In genomic region chr1:2229032-2229920, GRCh38 we compare ENCODE assay signal across 1 cellular context.
TF ChIP-seq lines count a peak whose summit lies in the region.

No MANE protein-coding gene starts in this region.

TF ChIP-seq in H1, 55 proteins besides CTCF, POLR2A, EP300 and RAD21:
- no peak for TF ChIP-seq KDM5A (IDR thresholded peaks at IDR 0.05; ENCODE audit: low read length)
- TF ChIP-seq SP2 (IDR thresholded peaks at IDR 0.05; ENCODE audit: low read length) = no peak
- no peak for TF ChIP-seq MAFK (IDR thresholded peaks at IDR 0.05; ENCODE audit: low read depth, low read length)
- no peak for TF ChIP-seq SUZ12 (IDR thresholded peaks at IDR 0.05; ENCODE audit: low read length)
- TF ChIP-seq, protein P1, sequence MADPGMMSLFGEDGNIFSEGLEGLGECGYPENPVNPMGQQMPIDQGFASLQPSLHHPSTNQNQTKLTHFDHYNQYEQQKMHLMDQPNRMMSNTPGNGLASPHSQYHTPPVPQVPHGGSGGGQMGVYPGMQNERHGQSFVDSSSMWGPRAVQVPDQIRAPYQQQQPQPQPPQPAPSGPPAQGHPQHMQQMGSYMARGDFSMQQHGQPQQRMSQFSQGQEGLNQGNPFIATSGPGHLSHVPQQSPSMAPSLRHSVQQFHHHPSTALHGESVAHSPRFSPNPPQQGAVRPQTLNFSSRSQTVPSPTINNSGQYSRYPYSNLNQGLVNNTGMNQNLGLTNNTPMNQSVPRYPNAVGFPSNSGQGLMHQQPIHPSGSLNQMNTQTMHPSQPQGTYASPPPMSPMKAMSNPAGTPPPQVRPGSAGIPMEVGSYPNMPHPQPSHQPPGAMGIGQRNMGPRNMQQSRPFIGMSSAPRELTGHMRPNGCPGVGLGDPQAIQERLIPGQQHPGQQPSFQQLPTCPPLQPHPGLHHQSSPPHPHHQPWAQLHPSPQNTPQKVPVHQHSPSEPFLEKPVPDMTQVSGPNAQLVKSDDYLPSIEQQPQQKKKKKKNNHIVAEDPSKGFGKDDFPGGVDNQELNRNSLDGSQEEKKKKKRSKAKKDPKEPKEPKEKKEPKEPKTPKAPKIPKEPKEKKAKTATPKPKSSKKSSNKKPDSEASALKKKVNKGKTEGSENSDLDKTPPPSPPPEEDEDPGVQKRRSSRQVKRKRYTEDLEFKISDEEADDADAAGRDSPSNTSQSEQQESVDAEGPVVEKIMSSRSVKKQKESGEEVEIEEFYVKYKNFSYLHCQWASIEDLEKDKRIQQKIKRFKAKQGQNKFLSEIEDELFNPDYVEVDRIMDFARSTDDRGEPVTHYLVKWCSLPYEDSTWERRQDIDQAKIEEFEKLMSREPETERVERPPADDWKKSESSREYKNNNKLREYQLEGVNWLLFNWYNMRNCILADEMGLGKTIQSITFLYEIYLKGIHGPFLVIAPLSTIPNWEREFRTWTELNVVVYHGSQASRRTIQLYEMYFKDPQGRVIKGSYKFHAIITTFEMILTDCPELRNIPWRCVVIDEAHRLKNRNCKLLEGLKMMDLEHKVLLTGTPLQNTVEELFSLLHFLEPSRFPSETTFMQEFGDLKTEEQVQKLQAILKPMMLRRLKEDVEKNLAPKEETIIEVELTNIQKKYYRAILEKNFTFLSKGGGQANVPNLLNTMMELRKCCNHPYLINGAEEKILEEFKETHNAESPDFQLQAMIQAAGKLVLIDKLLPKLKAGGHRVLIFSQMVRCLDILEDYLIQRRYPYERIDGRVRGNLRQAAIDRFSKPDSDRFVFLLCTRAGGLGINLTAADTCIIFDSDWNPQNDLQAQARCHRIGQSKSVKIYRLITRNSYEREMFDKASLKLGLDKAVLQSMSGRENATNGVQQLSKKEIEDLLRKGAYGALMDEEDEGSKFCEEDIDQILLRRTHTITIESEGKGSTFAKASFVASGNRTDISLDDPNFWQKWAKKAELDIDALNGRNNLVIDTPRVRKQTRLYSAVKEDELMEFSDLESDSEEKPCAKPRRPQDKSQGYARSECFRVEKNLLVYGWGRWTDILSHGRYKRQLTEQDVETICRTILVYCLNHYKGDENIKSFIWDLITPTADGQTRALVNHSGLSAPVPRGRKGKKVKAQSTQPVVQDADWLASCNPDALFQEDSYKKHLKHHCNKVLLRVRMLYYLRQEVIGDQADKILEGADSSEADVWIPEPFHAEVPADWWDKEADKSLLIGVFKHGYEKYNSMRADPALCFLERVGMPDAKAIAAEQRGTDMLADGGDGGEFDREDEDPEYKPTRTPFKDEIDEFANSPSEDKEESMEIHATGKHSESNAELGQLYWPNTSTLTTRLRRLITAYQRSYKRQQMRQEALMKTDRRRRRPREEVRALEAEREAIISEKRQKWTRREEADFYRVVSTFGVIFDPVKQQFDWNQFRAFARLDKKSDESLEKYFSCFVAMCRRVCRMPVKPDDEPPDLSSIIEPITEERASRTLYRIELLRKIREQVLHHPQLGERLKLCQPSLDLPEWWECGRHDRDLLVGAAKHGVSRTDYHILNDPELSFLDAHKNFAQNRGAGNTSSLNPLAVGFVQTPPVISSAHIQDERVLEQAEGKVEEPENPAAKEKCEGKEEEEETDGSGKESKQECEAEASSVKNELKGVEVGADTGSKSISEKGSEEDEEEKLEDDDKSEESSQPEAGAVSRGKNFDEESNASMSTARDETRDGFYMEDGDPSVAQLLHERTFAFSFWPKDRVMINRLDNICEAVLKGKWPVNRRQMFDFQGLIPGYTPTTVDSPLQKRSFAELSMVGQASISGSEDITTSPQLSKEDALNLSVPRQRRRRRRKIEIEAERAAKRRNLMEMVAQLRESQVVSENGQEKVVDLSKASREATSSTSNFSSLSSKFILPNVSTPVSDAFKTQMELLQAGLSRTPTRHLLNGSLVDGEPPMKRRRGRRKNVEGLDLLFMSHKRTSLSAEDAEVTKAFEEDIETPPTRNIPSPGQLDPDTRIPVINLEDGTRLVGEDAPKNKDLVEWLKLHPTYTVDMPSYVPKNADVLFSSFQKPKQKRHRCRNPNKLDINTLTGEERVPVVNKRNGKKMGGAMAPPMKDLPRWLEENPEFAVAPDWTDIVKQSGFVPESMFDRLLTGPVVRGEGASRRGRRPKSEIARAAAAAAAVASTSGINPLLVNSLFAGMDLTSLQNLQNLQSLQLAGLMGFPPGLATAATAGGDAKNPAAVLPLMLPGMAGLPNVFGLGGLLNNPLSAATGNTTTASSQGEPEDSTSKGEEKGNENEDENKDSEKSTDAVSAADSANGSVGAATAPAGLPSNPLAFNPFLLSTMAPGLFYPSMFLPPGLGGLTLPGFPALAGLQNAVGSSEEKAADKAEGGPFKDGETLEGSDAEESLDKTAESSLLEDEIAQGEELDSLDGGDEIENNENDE (IDR thresholded peaks at IDR 0.05; ENCODE audit: insufficient replicate concordance, low read length) = no peak
- no peak for TF ChIP-seq TBP (IDR thresholded peaks at IDR 0.05; ENCODE audit: low read depth, low read length)
- TF ChIP-seq SIN3A (conservative IDR thresholded peaks at IDR 0.05 in 1 of 2, IDR thresholded peaks at IDR 0.05 in 1 of 2; ENCODE audit: low read depth in 1 of 2, low read length in 2 of 2) = peak in 1 of 2 experiments; percentile 75; a peak in 2 of 4 replicates
- TF ChIP-seq PHF8 (conservative IDR thresholded peaks at IDR 0.05; ENCODE audit: low read depth, low read length) = no peak
- no peak for TF ChIP-seq TAF7 (optimal IDR thresholded peaks at IDR 0.05; ENCODE audit: borderline replicate concordance, low read depth, low read length)
- TF ChIP-seq KDM1A (IDR thresholded peaks at IDR 0.05; ENCODE audit: borderline replicate concordance, low read length) = no peak
- no peak for TF ChIP-seq ZNF274 (IDR thresholded peaks at IDR 0.05; ENCODE audit: borderline replicate concordance, extremely low read depth, low read length)
- TF ChIP-seq BACH1 (IDR thresholded peaks at IDR 0.05; ENCODE audit: low read length) = no peak
- TF ChIP-seq NRF1 (IDR thresholded peaks at IDR 0.05; ENCODE audit: low read depth, low read length) = no peak
- TF ChIP-seq POLR2AphosphoS5 (IDR thresholded peaks at IDR 0.05; ENCODE audit: low read depth, low read length) = no peak
- TF ChIP-seq RXRA (IDR thresholded peaks at IDR 0.05; ENCODE audit: insufficient read depth, low read depth, low read length) = no peak
- TF ChIP-seq CBX8 (IDR thresholded peaks at IDR 0.05; ENCODE audit: borderline replicate concordance, low read depth, low read length) = no peak
- no peak for TF ChIP-seq FOSL1 (IDR thresholded peaks at IDR 0.05; ENCODE audit: insufficient read depth, low read depth, low read length)
- peak; percentile 42 for TF ChIP-seq E2F6 (IDR thresholded peaks at IDR 0.05)
- TF ChIP-seq SP4 (IDR thresholded peaks at IDR 0.05; ENCODE audit: low read length) = no peak
- TF ChIP-seq, protein P2, sequence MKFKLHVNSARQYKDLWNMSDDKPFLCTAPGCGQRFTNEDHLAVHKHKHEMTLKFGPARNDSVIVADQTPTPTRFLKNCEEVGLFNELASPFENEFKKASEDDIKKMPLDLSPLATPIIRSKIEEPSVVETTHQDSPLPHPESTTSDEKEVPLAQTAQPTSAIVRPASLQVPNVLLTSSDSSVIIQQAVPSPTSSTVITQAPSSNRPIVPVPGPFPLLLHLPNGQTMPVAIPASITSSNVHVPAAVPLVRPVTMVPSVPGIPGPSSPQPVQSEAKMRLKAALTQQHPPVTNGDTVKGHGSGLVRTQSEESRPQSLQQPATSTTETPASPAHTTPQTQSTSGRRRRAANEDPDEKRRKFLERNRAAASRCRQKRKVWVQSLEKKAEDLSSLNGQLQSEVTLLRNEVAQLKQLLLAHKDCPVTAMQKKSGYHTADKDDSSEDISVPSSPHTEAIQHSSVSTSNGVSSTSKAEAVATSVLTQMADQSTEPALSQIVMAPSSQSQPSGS (IDR thresholded peaks at IDR 0.05; ENCODE audit: low read length) = no peak
- TF ChIP-seq NANOG (IDR thresholded peaks at IDR 0.05; ENCODE audit: insufficient read depth, low read depth, low read length, poor library complexity, severe bottlenecking) = no peak
- TF ChIP-seq ASH2L (IDR thresholded peaks at IDR 0.05; ENCODE audit: low read length) = peak; percentile 17
- no peak for TF ChIP-seq BCL11A (IDR thresholded peaks at IDR 0.05; ENCODE audit: low read depth in 2 of 2, low read length in 2 of 2)
- no peak for TF ChIP-seq RFX5 (IDR thresholded peaks at IDR 0.05; ENCODE audit: borderline replicate concordance, low read depth, low read length)
- no peak for TF ChIP-seq TEAD4 (IDR thresholded peaks at IDR 0.05; ENCODE audit: low read depth, low read length)
- peak; percentile 72 for TF ChIP-seq MAX (IDR thresholded peaks at IDR 0.05)
- TF ChIP-seq RBBP5 (IDR thresholded peaks at IDR 0.05; ENCODE audit: borderline replicate concordance, low read depth, low read length) = no peak
- 0 out of 2 replicates have a peak, but pooled peaks have one; percentile 20 for TF ChIP-seq CREB1 (IDR thresholded peaks at IDR 0.05)
- TF ChIP-seq, protein P3, sequence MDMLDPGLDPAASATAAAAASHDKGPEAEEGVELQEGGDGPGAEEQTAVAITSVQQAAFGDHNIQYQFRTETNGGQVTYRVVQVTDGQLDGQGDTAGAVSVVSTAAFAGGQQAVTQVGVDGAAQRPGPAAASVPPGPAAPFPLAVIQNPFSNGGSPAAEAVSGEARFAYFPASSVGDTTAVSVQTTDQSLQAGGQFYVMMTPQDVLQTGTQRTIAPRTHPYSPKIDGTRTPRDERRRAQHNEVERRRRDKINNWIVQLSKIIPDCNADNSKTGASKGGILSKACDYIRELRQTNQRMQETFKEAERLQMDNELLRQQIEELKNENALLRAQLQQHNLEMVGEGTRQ (IDR thresholded peaks at IDR 0.05; ENCODE audit: low read length) = no peak
- TF ChIP-seq GTF2F1 (IDR thresholded peaks at IDR 0.05; ENCODE audit: borderline replicate concordance, low read depth, low read length) = no peak
- no peak for TF ChIP-seq CHD1 (IDR thresholded peaks at IDR 0.05; ENCODE audit: low read depth, low read length)
- TF ChIP-seq KDM4A (IDR thresholded peaks at IDR 0.05; ENCODE audit: low read depth, low read length, severe bottlenecking) = no peak
- no peak for TF ChIP-seq SIX5 (IDR thresholded peaks at IDR 0.05; ENCODE audit: low read depth, low read length)
- no peak for TF ChIP-seq POU5F1 (IDR thresholded peaks at IDR 0.05; ENCODE audit: low read depth, low read length)
- no peak for TF ChIP-seq SP1 (IDR thresholded peaks at IDR 0.05; ENCODE audit: low read depth, low read length)
- TF ChIP-seq HDAC2 (IDR thresholded peaks at IDR 0.05; ENCODE audit: borderline replicate concordance in 1 of 2, low read depth in 2 of 2, low read length in 2 of 2) = no peak; a peak in 1 of 4 replicates
- no peak for TF ChIP-seq SAP30 (IDR thresholded peaks at IDR 0.05; ENCODE audit: insufficient read depth, insufficient replicate concordance, low read length)
- TF ChIP-seq JUND (IDR thresholded peaks at IDR 0.05; ENCODE audit: low read length) = no peak
- TF ChIP-seq GABPA (IDR thresholded peaks at IDR 0.05; ENCODE audit: borderline replicate concordance, insufficient read depth, low read length) = peak; percentile 31; the same call in 1 of the 2 replicates
- TF ChIP-seq CEBPB (IDR thresholded peaks at IDR 0.05; ENCODE audit: low read depth, low read length) = no peak
- TF ChIP-seq, protein P4, sequence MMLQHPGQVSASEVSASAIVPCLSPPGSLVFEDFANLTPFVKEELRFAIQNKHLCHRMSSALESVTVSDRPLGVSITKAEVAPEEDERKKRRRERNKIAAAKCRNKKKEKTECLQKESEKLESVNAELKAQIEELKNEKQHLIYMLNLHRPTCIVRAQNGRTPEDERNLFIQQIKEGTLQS (IDR thresholded peaks at IDR 0.05; ENCODE audit: insufficient read depth, low read depth, low read length) = no peak
- no peak for TF ChIP-seq SRF (IDR thresholded peaks at IDR 0.05; ENCODE audit: low read depth, low read length)
- TF ChIP-seq CBX5 (IDR thresholded peaks at IDR 0.05; ENCODE audit: low read depth, low read length) = no peak
- no peak for TF ChIP-seq BRCA1 (IDR thresholded peaks at IDR 0.05; ENCODE audit: low read depth, low read length)
- TF ChIP-seq TAF1 (IDR thresholded peaks at IDR 0.05; ENCODE audit: low read depth, low read length) = peak; percentile 53; the same call in 1 of the 2 replicates
- no peak for TF ChIP-seq YY1 (IDR thresholded peaks at IDR 0.05; ENCODE audit: low read depth, low read length)
- TF ChIP-seq JUN (IDR thresholded peaks at IDR 0.05; ENCODE audit: low read depth, low read length) = no peak
- no peak for TF ChIP-seq EGR1 (IDR thresholded peaks at IDR 0.05; ENCODE audit: borderline replicate concordance, low read depth, low read length)
- TF ChIP-seq HDAC6 (IDR thresholded peaks at IDR 0.05; ENCODE audit: low read depth, low read length) = no peak
- no peak for TF ChIP-seq CHD2 (IDR thresholded peaks at IDR 0.05; ENCODE audit: low read length)
- no peak for TF ChIP-seq TCF12 (IDR thresholded peaks at IDR 0.05; ENCODE audit: low read depth, low read length)
- TF ChIP-seq EZH2 (IDR thresholded peaks at IDR 0.05; ENCODE audit: low read depth, low read length, severe bottlenecking) = no peak
- TF ChIP-seq SIRT6 (IDR thresholded peaks at IDR 0.05; ENCODE audit: low read length) = no peak
- no peak for TF ChIP-seq RNF2 (IDR thresholded peaks at IDR 0.05; ENCODE audit: borderline replicate concordance, low read depth, low read length, missing control alignments, poor library complexity, severe bottlenecking)
- TF ChIP-seq CTBP2 (IDR thresholded peaks at IDR 0.05; ENCODE audit: borderline replicate concordance, insufficient read depth, insufficient read length, low read length) = no peak
